Comparison of ENCODE assay signal across 8 cellular contexts in genomic region chr7:75762350-75762917, GRCh38. TPM values are rescaled to one million over a fixed set of nuclear protein-coding genes. Genes with fewer than 3 reads are reported as not detected.
DNase-seq lines count a peak whose midpoint lies in the region; ATAC-seq and TF ChIP-seq lines count a peak whose summit lies in the region.

No MANE protein-coding gene starts in this region.

- TF ChIP-seq EP300 in sigmoid colon (IDR thresholded peaks at IDR 0.05): no peak

- no peaks in the 10 kb centered on the region for H3K36me3 Mint-ChIP-seq in CD4-positive, alpha-beta memory T cell
- H3K36me3 Mint-ChIP-seq in activated naive CD8-positive, alpha-beta T cell treated with anti-CD3 and anti-CD28 coated beads, Interleukin-2, amount 50 U/mL, for 24 hours (ENCODE audit: low read depth): no peaks in the 10 kb centered on the region

- no peak overlapping the region for H3K4me3 ChIP-seq in CD4-positive, alpha-beta memory T cell (ENCODE audit: low read length in 2 of 2)
- H3K4me3 ChIP-seq in left ventricle myocardium inferior (no peak overlapping the region), sigmoid colon (no peak overlapping the region)

- POLR2A ChIA-PET in CD4-positive, alpha-beta memory T cell (lab: Charles Lee; ENCODE audit: partially characterized antibody): no interaction called here

- no peaks in the 10 kb centered on the region for H3K9me3 ChIP-seq in CD4-positive, alpha-beta memory T cell (ENCODE audit: control insufficient read depth in 1 of 2, low read length in 2 of 2)
- H3K9me3 ChIP-seq in left ventricle myocardium inferior (replicated peaks): no peaks in the 10 kb centered on the region
- H3K9me3 ChIP-seq in sigmoid colon: no peaks in the 10 kb centered on the region

- TF ChIP-seq CTCF in left ventricle myocardium inferior (IDR thresholded peaks at IDR 0.05; ENCODE audit: borderline replicate concordance) (peak; percentile 84), sigmoid colon (IDR thresholded peaks at IDR 0.05) (peak; percentile 58 to 78 (median 67))

- no peaks in the 10 kb centered on the region for H3K27me3 ChIP-seq in CD4-positive, alpha-beta memory T cell (ENCODE audit: insufficient read depth, low read length)
- H3K27me3 ChIP-seq in left ventricle myocardium inferior (ENCODE audit: low read depth) (no peaks in the 10 kb centered on the region), sigmoid colon (no peaks in the 10 kb centered on the region)

- intact Hi-C loops in CD4-positive, alpha-beta memory T cell (cut with micrococcal nuclease): loop anchor here (1.0 kb wide), 2 partner anchors 23 to 119 kb away; no protein-coding TSS in a partner anchor
- intact Hi-C loops in left ventricle myocardium inferior (cut with micrococcal nuclease): no loop called here
- intact Hi-C loops in sigmoid colon (cut with DNase I): loop anchor here (5.0 to 10.0 kb wide), 2 partner anchors 235 to 688 kb away; partner anchors contain the start of gene RCC1L

- CTCF ChIA-PET in CD4-positive, alpha-beta memory T cell (lab: Charles Lee; ENCODE audit: partially characterized antibody): interaction anchor here (0.7 to 2.8 kb wide), 17 partner anchors 9 to 699 kb away, joined by 3 to 10 read pairs (median 3); partner anchors contain the start of gene HIP1

- ATAC-seq in GM21723 (IDR thresholded peaks at IDR 0.05; ENCODE audit: unreplicated experiment) (peak; percentile 62), GM18870 (IDR thresholded peaks at IDR 0.05; ENCODE audit: unreplicated experiment) (no peak)
- peak; percentile 63 for ATAC-seq in activated naive CD8-positive, alpha-beta T cell treated with anti-CD3 and anti-CD28 coated beads, Interleukin-2, amount 50 U/mL, for 24 hours

- peaks cover 0 to 4% (median 0%) of the 10 kb centered on the region in 8 donors for H3K9me3 Mint-ChIP-seq in CD4-positive, alpha-beta memory T cell
- no peaks in the 10 kb centered on the region for H3K9me3 Mint-ChIP-seq in activated naive CD8-positive, alpha-beta T cell treated with anti-CD3 and anti-CD28 coated beads, Interleukin-2, amount 50 U/mL, for 24 hours

- no peaks in the 10 kb centered on the region for H3K36me3 ChIP-seq in CD4-positive, alpha-beta memory T cell (ENCODE audit: insufficient read depth, low read length)
- H3K36me3 ChIP-seq in left ventricle myocardium inferior (no peaks in the 10 kb centered on the region), sigmoid colon (no peaks in the 10 kb centered on the region)

- no peaks in the 10 kb centered on the region for H3K4me1 ChIP-seq in CD4-positive, alpha-beta memory T cell (ENCODE audit: insufficient read depth, low read length)
- H3K4me1 ChIP-seq in left ventricle myocardium inferior (peaks cover 4% of the 10 kb centered on the region), sigmoid colon (no peaks in the 10 kb centered on the region)

- peaks cover 0 to 4% of the 10 kb centered on the region in 2 donors for H3K27me3 Mint-ChIP-seq in CD4-positive, alpha-beta memory T cell
- no peaks in the 10 kb centered on the region for H3K27me3 Mint-ChIP-seq in activated naive CD8-positive, alpha-beta T cell treated with anti-CD3 and anti-CD28 coated beads, Interleukin-2, amount 50 U/mL, for 24 hours

- H3K27ac Mint-ChIP-seq in CD4-positive, alpha-beta memory T cell: no peak overlapping the region
- H3K27ac Mint-ChIP-seq in activated naive CD8-positive, alpha-beta T cell treated with anti-CD3 and anti-CD28 coated beads, Interleukin-2, amount 50 U/mL, for 24 hours: no peak overlapping the region

- no peak overlapping the region for H3K27ac ChIP-seq in CD4-positive, alpha-beta memory T cell (ENCODE audit: low read depth, low read length)
- H3K27ac ChIP-seq in left ventricle myocardium inferior (replicated peaks): no peak overlapping the region
- no peak overlapping the region for H3K27ac ChIP-seq in sigmoid colon

- TF ChIP-seq POLR2A in sigmoid colon (IDR thresholded peaks at IDR 0.05): no peak

- H3K4me3 Mint-ChIP-seq in CD4-positive, alpha-beta memory T cell: no peak overlapping the region
- no peak overlapping the region for H3K4me3 Mint-ChIP-seq in activated naive CD8-positive, alpha-beta T cell treated with anti-CD3 and anti-CD28 coated beads, Interleukin-2, amount 50 U/mL, for 24 hours

- peaks cover 2 to 4% (median 4%) of the 10 kb centered on the region in 4 donors for H3K4me1 Mint-ChIP-seq in CD4-positive, alpha-beta memory T cell
- peaks cover 2% of the 10 kb centered on the region for H3K4me1 Mint-ChIP-seq in activated naive CD8-positive, alpha-beta T cell treated with anti-CD3 and anti-CD28 coated beads, Interleukin-2, amount 50 U/mL, for 24 hours

- peak in 4 of 5 donors; percentile 50 to 58 (median 54) for DNase-seq in CD4-positive, alpha-beta memory T cell
- DNase-seq in NCI-H2227 (lab: John Stamatoyannopoulos, UW; ENCODE audit: unreplicated experiment) (peak; percentile 59), left ventricle myocardium inferior (no peak), sigmoid colon (no peak)
- no peak for DNase-seq in activated naive CD8-positive, alpha-beta T cell treated with anti-CD3 and anti-CD28 coated beads, Interleukin-2, amount 50 U/mL, for 24 hours
- no peak for DNase-seq in activated effector memory CD4-positive, alpha-beta T cell treated with Interleukin-2 at 50 U/mL for 16 hours

- 6 to 18% methylated on average over 2 of the region's 2 CpGs for whole genome bisulfite sequencing in sigmoid colon, 2 donors

RNA-seq across cellular contexts. Expression of gene CCL26, which starts 9.6 kb away (rescaled TPM):
- total RNA-seq in CD4-positive, alpha-beta memory T cell: not detected
- polyA plus RNA-seq in CD4-positive, alpha-beta memory T cell: not detected
- total RNA-seq in left ventricle myocardium inferior: 0.49 TPM
- 1 to 10 TPM in 1 of 4 donors, not detected in 3; 3.3 TPM for total RNA-seq in sigmoid colon
- 1 to 10 TPM in 2 of 3 donors, not detected in 1; 1.8 to 3.0 TPM for polyA plus RNA-seq in sigmoid colon

RNA-seq across cellular contexts. Expression of gene HIP1, which starts 23.7 kb away (rescaled TPM):
- total RNA-seq in CD4-positive, alpha-beta memory T cell: 1 to 10 TPM; 3.1 to 3.5 TPM
- 1 to 10 TPM in 1 of 2 donors, not detected in 1; 2.2 TPM for polyA plus RNA-seq in CD4-positive, alpha-beta memory T cell
- total RNA-seq in left ventricle myocardium inferior: 14.5 TPM
- total RNA-seq in sigmoid colon: 10 to 100 TPM in 1 of 4 donors, 1 to 10 TPM in 3; 7.2 to 11.9 (median 8.6) TPM
- polyA plus RNA-seq in sigmoid colon: 1 to 10 TPM; 1.2 to 4.6 (median 1.4) TPM

RNA-seq across cellular contexts. Expression of gene CCL24, which starts 51.2 kb away (rescaled TPM):
- not detected for total RNA-seq in CD4-positive, alpha-beta memory T cell
- not detected for polyA plus RNA-seq in CD4-positive, alpha-beta memory T cell
- total RNA-seq in left ventricle myocardium inferior (not detected), sigmoid colon (not detected)
- polyA plus RNA-seq in sigmoid colon: 10 to 100 TPM; 24.4 to 32.8 (median 25.2) TPM

Comparison
In these comparisons a context has a peak if more than half of its experiments do, and no peak if none do; other contexts are left out.
1. DNase-seq: peak in CD4-positive, alpha-beta memory T cell (4 of 5) and NCI-H2227 (single experiment); none in activated naive CD8-positive, alpha-beta T cell treated with anti-CD3 and anti-CD28 coated beads, Interleukin-2, amount 50 U/mL, for 24 hours (single experiment), left ventricle myocardium inferior (single experiment), sigmoid colon (single experiment) and activated effector memory CD4-positive, alpha-beta T cell treated with Interleukin-2 at 50 U/mL for 16 hours (single experiment).